ENCODE assay signal across 22 cellular contexts in genomic region chr5:3143382-3143781, GRCh38.
"Had no signal": no experiment of that assay in that cellular context is flagged by ENCODE, and none has a peak within 500 bp of the region (broad histone marks: within the 10 kb centered on the region; RNA-seq: fewer than 3 reads in every experiment).

No MANE protein-coding gene starts in this region.

- DNase-seq: colonic mucosa; cortex of kidney; effector CD8-positive, alpha-beta T cell; effector memory CD8-positive, alpha-beta T cell; endodermal cell; erythroblast; esophagus squamous epithelium; foreskin fibroblast; foreskin melanocyte; gastrocnemius medialis; glutamatergic neuron; heart right ventricle; hippocampal formation; left cardiac atrium; left lung; left ventricle myocardium superior; lower lobe of right lung; mesenchymal stem cell; mucosa of descending colon; naive B cell; naive thymus-derived CD8-positive, alpha-beta T cell had no signal

- H3K9me3 ChIP-seq: colonic mucosa, esophagus squamous epithelium, gastrocnemius medialis, left lung, lower lobe of right lung, mucosa of descending colon had no signal

- H3K4me1 ChIP-seq: colonic mucosa, gastrocnemius medialis, heart right ventricle, left lung, lower lobe of right lung had no signal

- H3K27me3 ChIP-seq: colonic mucosa, esophagus squamous epithelium, gastrocnemius medialis, left lung had no signal

- ATAC-seq: effector memory CD8-positive, alpha-beta T cell; gastrocnemius medialis; heart right ventricle; left cardiac atrium; left lung; left ventricle myocardium superior; lower lobe of right lung; mucosa of descending colon; naive thymus-derived CD8-positive, alpha-beta T cell had no signal

- H3K4me3 ChIP-seq: colonic mucosa, gastrocnemius medialis, heart right ventricle, left lung, lower lobe of right lung, mucosa of descending colon had no signal

- H3K27ac ChIP-seq: colonic mucosa, epithelial cell of prostate, esophagus squamous epithelium, gastrocnemius medialis, heart right ventricle, left lung, lower lobe of right lung had no signal

- H3K36me3 ChIP-seq: colonic mucosa, esophagus squamous epithelium, gastrocnemius medialis, heart right ventricle, left lung, lower lobe of right lung had no signal
